In genomic region chr22:40046126-40046525, GRCh38 we compare ENCODE assay signal across 10 cellular contexts. TPM values are rescaled to one million over a fixed set of nuclear protein-coding genes. Genes with fewer than 3 reads are reported as not detected.
DNase-seq lines count a peak whose midpoint lies in the region; ATAC-seq and TF ChIP-seq lines count a peak whose summit lies in the region.
"Had no signal": no experiment of that assay in that cellular context is flagged by ENCODE, and none has a peak within 500 bp of the region (broad histone marks: within the 10 kb centered on the region; RNA-seq: fewer than 3 reads in every experiment).

No MANE protein-coding gene starts in this region.

- H4K8ac ChIP-seq in mesendoderm (ENCODE audit: low read depth, low read length), result no peak overlapping the region

- no peak overlapping the region for H3K4ac ChIP-seq in mesendoderm (ENCODE audit: low read depth, low read length)

- H3K9me3 Mint-ChIP-seq in activated naive CD4-positive, alpha-beta T cell treated with anti-CD3 and anti-CD28 coated beads, Interleukin-2, amount 50 U/mL, for 24 hours, result no peaks in the 10 kb centered on the region

- no peak for TF ChIP-seq CTCF in vagina (IDR thresholded peaks at IDR 0.05)
- no peak for TF ChIP-seq CTCF in left lung (IDR thresholded peaks at IDR 0.05)

- no peak overlapping the region for H3K18ac ChIP-seq in mesendoderm (ENCODE audit: low read length)

- H2BK120ac ChIP-seq in mesendoderm (ENCODE audit: low read depth, low read length), result no peak overlapping the region

- H3K79me2 ChIP-seq in mesendoderm (ENCODE audit: control insufficient read depth, insufficient read depth, low read length), result peaks cover 2% of the 10 kb centered on the region

- intact Hi-C loops in vagina (cut with DNase I), result loop anchor here (10.0 kb wide), 1 partner anchor 129 kb away; the partner anchor contains the start of gene TNRC6B
- intact Hi-C loops in left lung (cut with DNase I), result loop anchor here in 1 of 2 donors (10.0 kb wide), 1 partner anchor 289 kb away; no protein-coding TSS in a partner anchor

- H3K23ac ChIP-seq in mesendoderm (ENCODE audit: low read length), result no peak overlapping the region

- H2BK5ac ChIP-seq in mesendoderm (ENCODE audit: low read length), result no peak overlapping the region

- H3K9me3 ChIP-seq in vagina, result no peaks in the 10 kb centered on the region
- H3K9me3 ChIP-seq in left lung, result no peaks in the 10 kb centered on the region
- H3K9me3 ChIP-seq: adrenal gland, Peyer's patch had no signal

- peak overlapping the region; percentile 7 for H3K56ac ChIP-seq in mesendoderm (ENCODE audit: low read length)

- no peak overlapping the region for H4K5ac ChIP-seq in mesendoderm (ENCODE audit: low read length)

- no peak for TF ChIP-seq POLR2A in vagina (IDR thresholded peaks at IDR 0.05)

- no peaks in the 10 kb centered on the region for H3K36me3 ChIP-seq in mesendoderm (ENCODE audit: control insufficient read depth, insufficient read depth, low read length)
- no peaks in the 10 kb centered on the region for H3K36me3 ChIP-seq in vagina
- H3K36me3 ChIP-seq in left lung, result no peaks in the 10 kb centered on the region
- H3K36me3 ChIP-seq: adrenal gland, Peyer's patch had no signal

- peak overlapping the region; percentile 88 for H3K27ac Mint-ChIP-seq in activated naive CD4-positive, alpha-beta T cell treated with anti-CD3 and anti-CD28 coated beads, Interleukin-2, amount 50 U/mL, for 24 hours

- H3K36me3 Mint-ChIP-seq in activated naive CD4-positive, alpha-beta T cell treated with anti-CD3 and anti-CD28 coated beads, Interleukin-2, amount 50 U/mL, for 24 hours, result no peaks in the 10 kb centered on the region

- H3K27me3 Mint-ChIP-seq in activated naive CD4-positive, alpha-beta T cell treated with anti-CD3 and anti-CD28 coated beads, Interleukin-2, amount 50 U/mL, for 24 hours, result no peaks in the 10 kb centered on the region

- no peak overlapping the region for H3K4me2 ChIP-seq in mesendoderm (ENCODE audit: low read length)

- ATAC-seq in GM19397 (IDR thresholded peaks at IDR 0.05; ENCODE audit: unreplicated experiment) (no peak), left lung (no peak)

- H3K4me1 Mint-ChIP-seq in activated naive CD4-positive, alpha-beta T cell treated with anti-CD3 and anti-CD28 coated beads, Interleukin-2, amount 50 U/mL, for 24 hours, result peaks cover 59% of the 10 kb centered on the region

- no peak overlapping the region for H2BK15ac ChIP-seq in mesendoderm (replicated peaks; ENCODE audit: low read depth)

- H3K4me1 ChIP-seq in mesendoderm (ENCODE audit: control insufficient read depth, low read depth, low read length), result no peaks in the 10 kb centered on the region
- H3K4me1 ChIP-seq in vagina, result peaks cover 67% of the 10 kb centered on the region
- peaks cover 9 to 30% of the 10 kb centered on the region in 2 donors for H3K4me1 ChIP-seq in left lung

- peaks cover 2% of the 10 kb centered on the region for H3K79me1 ChIP-seq in mesendoderm (ENCODE audit: low read length)

- H3K4me3 Mint-ChIP-seq in activated naive CD4-positive, alpha-beta T cell treated with anti-CD3 and anti-CD28 coated beads, Interleukin-2, amount 50 U/mL, for 24 hours, result peak overlapping the region; percentile 82

- H3K9ac ChIP-seq in mesendoderm (ENCODE audit: low read length), result no peak overlapping the region

- WGBS in mesendoderm (ENCODE audit: extremely low coverage, insufficient coverage, low lambda C conversion rate), result no CpG with 5 or more reads among the region's 9 CpGs

- H3K4me3 ChIP-seq in mesendoderm (ENCODE audit: low read length) (no peak overlapping the region), vagina (peak overlapping the region; percentile 75 to 76), left lung (peak overlapping the region in 1 of 2 donors; percentile 73)

- H3K27ac ChIP-seq in mesendoderm (ENCODE audit: low read depth, low read length) (no peak overlapping the region), vagina (no peak overlapping the region), left lung (no peak overlapping the region)

- H2AK5ac ChIP-seq in mesendoderm (ENCODE audit: low read length), result no peak overlapping the region

- no peaks in the 10 kb centered on the region for H3K27me3 ChIP-seq in mesendoderm (ENCODE audit: insufficient read depth, low read length, poor library complexity)
- no peaks in the 10 kb centered on the region for H3K27me3 ChIP-seq in vagina
- no peaks in the 10 kb centered on the region for H3K27me3 ChIP-seq in left lung
- H3K27me3 ChIP-seq: adrenal gland, Peyer's patch had no signal

- peak; percentile 39 for DNase-seq in stimulated activated CD4-positive, alpha-beta T cell treated with anti-CD3 and anti-CD28 coated beads, Interleukin-15, amount 100 ng/mL, for 24 hours
- no peak for DNase-seq in stimulated activated CD4-positive, alpha-beta T cell treated with anti-CD3 and anti-CD28 coated beads, Interleukin-12 subunit alpha, Interleukin-12 subunit beta, amount 100 ng/mL, for 4 hours
- DNase-seq in mesendoderm, result no peak
- no peak for DNase-seq in vagina (ENCODE audit: extremely low spot score in 2 of 2)
- no peak for DNase-seq in HCEC 1CT
- no peak for DNase-seq in left lung

RNA-seq across cellular contexts. Expression of gene FAM83F, which starts 51.4 kb away (rescaled TPM):
- 8.8 TPM for polyA plus RNA-seq in mesendoderm (2013, experiment 1 of 2)
- 8.1 TPM for polyA plus RNA-seq in mesendoderm (2013, experiment 2 of 2)
- 12.8 TPM for total RNA-seq in vagina
- total RNA-seq in left lung, result under 1 TPM; 0.64 to 0.73 TPM
